ENCODE assay signal across 21 cellular contexts in the genomic region with DNA sequence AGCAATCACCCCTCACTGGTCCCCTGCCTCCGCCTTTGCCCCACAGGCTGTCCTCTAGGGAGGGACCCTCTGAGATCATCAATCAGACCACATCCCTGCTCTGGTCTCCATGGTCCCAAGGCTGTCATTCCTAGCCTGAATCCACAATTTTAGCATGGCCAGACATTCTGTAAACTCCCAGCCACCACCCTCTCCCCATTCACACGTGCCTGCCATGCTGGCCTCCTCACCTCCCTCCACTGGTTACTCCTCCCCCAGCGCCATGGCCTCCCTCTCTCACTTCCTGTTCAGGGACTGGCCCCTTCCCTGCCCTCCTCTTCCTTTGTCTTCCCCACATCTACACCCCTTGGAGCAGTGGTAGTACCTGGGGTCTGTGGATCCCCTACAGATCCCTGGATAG.
DNase-seq lines count a peak whose midpoint lies in the region; ATAC-seq, FAIRE-seq and TF ChIP-seq lines count a peak whose summit lies in the region.
"Had no signal": no experiment of that assay in that cellular context is flagged by ENCODE, and none has a peak within 500 bp of the region (broad histone marks: within the 10 kb centered on the region; RNA-seq: fewer than 3 reads in every experiment).

No MANE protein-coding gene starts in this region.

- H3K4me3 Mint-ChIP-seq in activated CD4-positive, alpha-beta T cell treated with anti-CD3 and anti-CD28 coated beads for 36 hours, result no peak overlapping the region
- H3K4me3 Mint-ChIP-seq in GM23338, result no peak overlapping the region
- H3K4me3 Mint-ChIP-seq: B cell, HFFc6 had no signal

- DNase-seq in activated CD4-positive, alpha-beta T cell treated with anti-CD3 and anti-CD28 coated beads for 36 hours, result no peak
- no peak for DNase-seq in activated CD4-positive, alpha-beta T cell treated with anti-CD3 and anti-CD28 coated beads, Interleukin-2, amount 50 U/mL, for 4 hours
- DNase-seq in GM23338 (ENCODE audit: low spot score), result peak; percentile 32
- peak; percentile 48 for DNase-seq in NCI-H69 (lab: John Stamatoyannopoulos, UW)
- peak; percentile 19 for DNase-seq in kidney
- DNase-seq in RCC 7860 (ENCODE audit: low spot score), result no peak
- DNase-seq in NCI-H82 (lab: John Stamatoyannopoulos, UW), result no peak
- DNase-seq: CD4-positive, CD25-positive, alpha-beta regulatory T cell; COR-L47; DMS 273 treated with DMSO at 0.1 percent for 48 hours; GOT3; HFFc6; KG1; NCI-H1092 treated with DMSO at 0.1 percent for 48 hours; NCI-H146; NCI-H2029 treated with DMSO at 0.1 percent for 48 hours; NCI-H510A; PC-3 had no signal

- no peaks in the 10 kb centered on the region for H3F3A ChIP-seq in GM23338 (replicated peaks; ENCODE audit: low read depth)

- ATAC-seq in activated CD4-positive, alpha-beta T cell treated with anti-CD3 and anti-CD28 coated beads for 36 hours, result no peak
- no peak for ATAC-seq in GM23338
- ATAC-seq in GM21423 (IDR thresholded peaks at IDR 0.05; ENCODE audit: unreplicated experiment), result no peak
- ATAC-seq: PC-3 had no signal

- H3K4me3 ChIP-seq in GM23338 (no peak overlapping the region), kidney (ENCODE audit: low read length in 2 of 2) (no peak overlapping the region)

- POLR2A ChIA-PET in activated CD4-positive, alpha-beta T cell treated with anti-CD3 and anti-CD28 coated beads for 36 hours (lab: Charles Lee), result no interaction called here

- H3K9me3 Mint-ChIP-seq in activated CD4-positive, alpha-beta T cell treated with anti-CD3 and anti-CD28 coated beads for 36 hours (ENCODE audit: low read depth), result no peaks in the 10 kb centered on the region
- H3K9me3 Mint-ChIP-seq in GM23338, result no peaks in the 10 kb centered on the region
- H3K9me3 Mint-ChIP-seq: CD4-positive, CD25-positive, alpha-beta regulatory T cell; HFFc6 had no signal

- no peaks in the 10 kb centered on the region for H3K36me3 Mint-ChIP-seq in activated CD4-positive, alpha-beta T cell treated with anti-CD3 and anti-CD28 coated beads for 36 hours (ENCODE audit: low read depth)
- H3K36me3 Mint-ChIP-seq in GM23338 (ENCODE audit: low read depth), result no peaks in the 10 kb centered on the region
- H3K36me3 Mint-ChIP-seq: CD4-positive, CD25-positive, alpha-beta regulatory T cell had no signal

- CTCF ChIA-PET in activated CD4-positive, alpha-beta T cell treated with anti-CD3 and anti-CD28 coated beads for 36 hours (lab: Charles Lee), result no interaction called here

- H3K79me2 ChIP-seq in GM23338 (replicated peaks; ENCODE audit: insufficient read depth), result no peaks in the 10 kb centered on the region

- H3K27ac Mint-ChIP-seq in activated CD4-positive, alpha-beta T cell treated with anti-CD3 and anti-CD28 coated beads for 36 hours, result peak overlapping the region; percentile 47
- H3K27ac Mint-ChIP-seq in GM23338, result no peak overlapping the region
- H3K27ac Mint-ChIP-seq: B cell; CD4-positive, CD25-positive, alpha-beta regulatory T cell; HFFc6 had no signal

- FAIRE-seq in kidney (lab: Jason Lieb, UNC) (no peak), RCC 7860 (lab: Jason Lieb, UNC) (no peak)
- FAIRE-seq: GM12891 had no signal

- H3K9me2 ChIP-seq in GM23338 (ENCODE audit: insufficient read depth), result no peaks in the 10 kb centered on the region

- peaks cover 2% of the 10 kb centered on the region for H3K27me3 Mint-ChIP-seq in activated CD4-positive, alpha-beta T cell treated with anti-CD3 and anti-CD28 coated beads for 36 hours
- peaks cover 24% of the 10 kb centered on the region for H3K27me3 Mint-ChIP-seq in GM23338 (ENCODE audit: insufficient read depth, low read depth, poor library complexity)

- H3K36me3 ChIP-seq in GM23338 (ENCODE audit: insufficient read depth), result no peaks in the 10 kb centered on the region
- H3K36me3 ChIP-seq in kidney (ENCODE audit: control insufficient read depth in 1 of 2, insufficient read depth in 2 of 2, low read length in 2 of 2), result no peaks in the 10 kb centered on the region

- intact Hi-C loops in activated CD4-positive, alpha-beta T cell treated with anti-CD3 and anti-CD28 coated beads for 36 hours (cut with DNase I, micrococcal nuclease), result loop anchor here in 1 of 2 experiments (10.0 kb wide), 1 partner anchor 200 kb away; no protein-coding TSS in a partner anchor
- intact Hi-C loops in kidney (cut with DNase I), result no loop called here

- H3K4me2 ChIP-seq in GM23338, result no peak overlapping the region

- no peaks in the 10 kb centered on the region for H3K27me3 ChIP-seq in GM23338 (ENCODE audit: insufficient read depth)

- no peak overlapping the region for H3K9ac ChIP-seq in kidney (ENCODE audit: low read length in 2 of 2)

- no peaks in the 10 kb centered on the region for H4K20me1 ChIP-seq in GM23338 (replicated peaks; ENCODE audit: insufficient read depth)

- H3K27ac ChIP-seq in GM23338 (ENCODE audit: low read depth) (no peak overlapping the region), kidney (ENCODE audit: low read depth in 2 of 2, low read length in 2 of 2) (no peak overlapping the region)

- H2AFZ ChIP-seq in GM23338, result peak overlapping the region; percentile 28; the same call in 1 of the 2 replicates

- H3K4me1 ChIP-seq in GM23338 (ENCODE audit: insufficient read depth) (peaks cover 17% of the 10 kb centered on the region), kidney (ENCODE audit: control insufficient read depth in 1 of 2, insufficient read depth in 1 of 2, low read depth in 1 of 2, low read length in 2 of 2) (peaks cover 0 to 4% of the 10 kb centered on the region in 2 donors)

- H3K4me1 Mint-ChIP-seq in activated CD4-positive, alpha-beta T cell treated with anti-CD3 and anti-CD28 coated beads for 36 hours, result peaks cover 3% of the 10 kb centered on the region
- peaks cover 40% of the 10 kb centered on the region for H3K4me1 Mint-ChIP-seq in GM23338

- no peaks in the 10 kb centered on the region for H3K9me3 ChIP-seq in kidney (ENCODE audit: control insufficient read depth in 1 of 2, low read length in 2 of 2)

- TF ChIP-seq CTCF in GM23338 (conservative IDR thresholded peaks at IDR 0.05; ENCODE audit: low read depth in 2 of 2), result no peak
- no peak for TF ChIP-seq CTCF in kidney (IDR thresholded peaks at IDR 0.05; ENCODE audit: borderline replicate concordance, extremely low read depth, insufficient read depth)

TF ChIP-seq in GM23338, 12 proteins besides CTCF, POLR2A, EP300 and RAD21 (continues in another document):
- TF ChIP-seq, protein P1, sequence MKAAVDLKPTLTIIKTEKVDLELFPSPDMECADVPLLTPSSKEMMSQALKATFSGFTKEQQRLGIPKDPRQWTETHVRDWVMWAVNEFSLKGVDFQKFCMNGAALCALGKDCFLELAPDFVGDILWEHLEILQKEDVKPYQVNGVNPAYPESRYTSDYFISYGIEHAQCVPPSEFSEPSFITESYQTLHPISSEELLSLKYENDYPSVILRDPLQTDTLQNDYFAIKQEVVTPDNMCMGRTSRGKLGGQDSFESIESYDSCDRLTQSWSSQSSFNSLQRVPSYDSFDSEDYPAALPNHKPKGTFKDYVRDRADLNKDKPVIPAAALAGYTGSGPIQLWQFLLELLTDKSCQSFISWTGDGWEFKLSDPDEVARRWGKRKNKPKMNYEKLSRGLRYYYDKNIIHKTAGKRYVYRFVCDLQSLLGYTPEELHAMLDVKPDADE (IDR thresholded peaks at IDR 0.05), result no peak
- TF ChIP-seq CREB1 (CRISPR knock-in tag; IDR thresholded peaks at IDR 0.05; ENCODE audit: low read depth) (no peak), NANOG (IDR thresholded peaks at IDR 0.05; ENCODE audit: borderline replicate concordance) (no peak), EZH2phosphoT487 (IDR thresholded peaks at IDR 0.05; ENCODE audit: unreplicated experiment) (no peak), JUNB (IDR thresholded peaks at IDR 0.05; ENCODE audit: unreplicated experiment) (no peak), ZNF114 (CRISPR knock-in tag; IDR thresholded peaks at IDR 0.05) (no peak), POLR2AphosphoS5 (IDR thresholded peaks at IDR 0.05; ENCODE audit: low read depth) (no peak), EZH2 (IDR thresholded peaks at IDR 0.05; ENCODE audit: low read depth, unreplicated experiment) (no peak)
- TF ChIP-seq, protein P2, sequence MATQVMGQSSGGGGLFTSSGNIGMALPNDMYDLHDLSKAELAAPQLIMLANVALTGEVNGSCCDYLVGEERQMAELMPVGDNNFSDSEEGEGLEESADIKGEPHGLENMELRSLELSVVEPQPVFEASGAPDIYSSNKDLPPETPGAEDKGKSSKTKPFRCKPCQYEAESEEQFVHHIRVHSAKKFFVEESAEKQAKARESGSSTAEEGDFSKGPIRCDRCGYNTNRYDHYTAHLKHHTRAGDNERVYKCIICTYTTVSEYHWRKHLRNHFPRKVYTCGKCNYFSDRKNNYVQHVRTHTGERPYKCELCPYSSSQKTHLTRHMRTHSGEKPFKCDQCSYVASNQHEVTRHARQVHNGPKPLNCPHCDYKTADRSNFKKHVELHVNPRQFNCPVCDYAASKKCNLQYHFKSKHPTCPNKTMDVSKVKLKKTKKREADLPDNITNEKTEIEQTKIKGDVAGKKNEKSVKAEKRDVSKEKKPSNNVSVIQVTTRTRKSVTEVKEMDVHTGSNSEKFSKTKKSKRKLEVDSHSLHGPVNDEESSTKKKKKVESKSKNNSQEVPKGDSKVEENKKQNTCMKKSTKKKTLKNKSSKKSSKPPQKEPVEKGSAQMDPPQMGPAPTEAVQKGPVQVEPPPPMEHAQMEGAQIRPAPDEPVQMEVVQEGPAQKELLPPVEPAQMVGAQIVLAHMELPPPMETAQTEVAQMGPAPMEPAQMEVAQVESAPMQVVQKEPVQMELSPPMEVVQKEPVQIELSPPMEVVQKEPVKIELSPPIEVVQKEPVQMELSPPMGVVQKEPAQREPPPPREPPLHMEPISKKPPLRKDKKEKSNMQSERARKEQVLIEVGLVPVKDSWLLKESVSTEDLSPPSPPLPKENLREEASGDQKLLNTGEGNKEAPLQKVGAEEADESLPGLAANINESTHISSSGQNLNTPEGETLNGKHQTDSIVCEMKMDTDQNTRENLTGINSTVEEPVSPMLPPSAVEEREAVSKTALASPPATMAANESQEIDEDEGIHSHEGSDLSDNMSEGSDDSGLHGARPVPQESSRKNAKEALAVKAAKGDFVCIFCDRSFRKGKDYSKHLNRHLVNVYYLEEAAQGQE (IDR thresholded peaks at IDR 0.05; ENCODE audit: unreplicated experiment), result no peak

Comparison
In these comparisons a context has a peak if more than half of its experiments do, and no peak if none do; other contexts are left out.
1. DNase-seq: peak in GM23338 (single experiment), NCI-H69 (single experiment) and kidney (single experiment); none in activated CD4-positive, alpha-beta T cell treated with anti-CD3 and anti-CD28 coated beads for 36 hours (single experiment), activated CD4-positive, alpha-beta T cell treated with anti-CD3 and anti-CD28 coated beads, Interleukin-2, amount 50 U/mL, for 4 hours (0 of 2), RCC 7860 (single experiment) and NCI-H82 (single experiment).